Comparison of ENCODE assay signal across 2 cellular contexts in genomic region chr1:10679521-10680220, GRCh38.
TF ChIP-seq lines count a peak whose summit lies in the region.

No MANE protein-coding gene starts in this region.

TF ChIP-seq in WTC11, 78 proteins besides CTCF, POLR2A, EP300 and RAD21 (continued from another document and continues in another):
- TF ChIP-seq ARID4B (CRISPR knock-in tag; IDR thresholded peaks at IDR 0.05; ENCODE audit: borderline replicate concordance) = peak; percentile 44; the same call in 1 of the 2 replicates
- TF ChIP-seq, protein P1, sequence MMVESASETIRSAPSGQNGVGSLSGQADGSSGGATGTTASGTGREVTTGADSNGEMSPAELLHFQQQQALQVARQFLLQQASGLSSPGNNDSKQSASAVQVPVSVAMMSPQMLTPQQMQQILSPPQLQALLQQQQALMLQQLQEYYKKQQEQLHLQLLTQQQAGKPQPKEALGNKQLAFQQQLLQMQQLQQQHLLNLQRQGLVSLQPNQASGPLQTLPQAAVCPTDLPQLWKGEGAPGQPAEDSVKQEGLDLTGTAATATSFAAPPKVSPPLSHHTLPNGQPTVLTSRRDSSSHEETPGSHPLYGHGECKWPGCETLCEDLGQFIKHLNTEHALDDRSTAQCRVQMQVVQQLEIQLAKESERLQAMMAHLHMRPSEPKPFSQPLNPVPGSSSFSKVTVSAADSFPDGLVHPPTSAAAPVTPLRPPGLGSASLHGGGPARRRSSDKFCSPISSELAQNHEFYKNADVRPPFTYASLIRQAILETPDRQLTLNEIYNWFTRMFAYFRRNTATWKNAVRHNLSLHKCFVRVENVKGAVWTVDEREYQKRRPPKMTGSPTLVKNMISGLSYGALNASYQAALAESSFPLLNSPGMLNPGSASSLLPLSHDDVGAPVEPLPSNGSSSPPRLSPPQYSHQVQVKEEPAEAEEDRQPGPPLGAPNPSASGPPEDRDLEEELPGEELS (CRISPR knock-in tag; IDR thresholded peaks at IDR 0.05) = no peak
- TF ChIP-seq SP1 (CRISPR knock-in tag; conservative IDR thresholded peaks at IDR 0.05) = peak; percentile 73
- TF ChIP-seq, protein P2, sequence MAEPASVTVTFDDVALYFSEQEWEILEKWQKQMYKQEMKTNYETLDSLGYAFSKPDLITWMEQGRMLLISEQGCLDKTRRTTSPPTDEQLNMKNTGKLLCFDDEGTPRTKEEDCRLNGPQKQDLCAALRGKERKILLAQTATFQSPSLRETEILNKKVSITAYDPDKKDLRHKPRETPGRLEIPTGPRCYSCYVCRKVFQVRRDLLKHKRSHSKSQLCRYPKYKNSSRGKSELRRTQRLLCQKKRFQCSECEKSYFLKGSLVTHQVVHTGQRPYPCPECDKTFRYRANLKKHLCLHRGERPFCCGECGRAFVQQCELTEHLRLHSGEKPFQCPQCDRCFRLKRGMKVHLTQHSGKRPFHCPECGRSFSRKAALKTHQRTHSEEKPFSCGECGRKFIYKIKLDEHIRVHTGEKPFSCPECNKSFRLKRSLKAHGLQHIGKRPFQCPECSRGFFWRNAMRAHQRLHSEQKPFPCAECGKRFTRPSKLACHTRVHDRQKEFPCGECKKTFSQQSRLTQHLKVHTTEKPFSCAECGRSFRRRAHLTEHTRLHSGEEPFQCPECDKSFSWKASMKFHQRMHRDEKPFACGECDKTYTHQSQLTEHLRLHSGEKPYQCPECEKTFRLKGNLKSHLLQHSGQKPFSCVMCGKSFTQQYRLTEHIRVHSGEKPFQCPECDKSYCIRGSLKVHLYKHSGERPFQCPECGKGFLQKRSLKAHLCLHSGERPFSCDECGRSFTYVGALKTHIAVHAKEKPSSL (CRISPR knock-in tag; conservative IDR thresholded peaks at IDR 0.05) = no peak
- no peak for TF ChIP-seq JAZF1 (CRISPR knock-in tag; IDR thresholded peaks at IDR 0.05)
- TF ChIP-seq, protein P3, sequence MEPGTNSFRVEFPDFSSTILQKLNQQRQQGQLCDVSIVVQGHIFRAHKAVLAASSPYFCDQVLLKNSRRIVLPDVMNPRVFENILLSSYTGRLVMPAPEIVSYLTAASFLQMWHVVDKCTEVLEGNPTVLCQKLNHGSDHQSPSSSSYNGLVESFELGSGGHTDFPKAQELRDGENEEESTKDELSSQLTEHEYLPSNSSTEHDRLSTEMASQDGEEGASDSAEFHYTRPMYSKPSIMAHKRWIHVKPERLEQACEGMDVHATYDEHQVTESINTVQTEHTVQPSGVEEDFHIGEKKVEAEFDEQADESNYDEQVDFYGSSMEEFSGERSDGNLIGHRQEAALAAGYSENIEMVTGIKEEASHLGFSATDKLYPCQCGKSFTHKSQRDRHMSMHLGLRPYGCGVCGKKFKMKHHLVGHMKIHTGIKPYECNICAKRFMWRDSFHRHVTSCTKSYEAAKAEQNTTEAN (CRISPR knock-in tag; IDR thresholded peaks at IDR 0.05) = no peak
- TF ChIP-seq, protein P4, sequence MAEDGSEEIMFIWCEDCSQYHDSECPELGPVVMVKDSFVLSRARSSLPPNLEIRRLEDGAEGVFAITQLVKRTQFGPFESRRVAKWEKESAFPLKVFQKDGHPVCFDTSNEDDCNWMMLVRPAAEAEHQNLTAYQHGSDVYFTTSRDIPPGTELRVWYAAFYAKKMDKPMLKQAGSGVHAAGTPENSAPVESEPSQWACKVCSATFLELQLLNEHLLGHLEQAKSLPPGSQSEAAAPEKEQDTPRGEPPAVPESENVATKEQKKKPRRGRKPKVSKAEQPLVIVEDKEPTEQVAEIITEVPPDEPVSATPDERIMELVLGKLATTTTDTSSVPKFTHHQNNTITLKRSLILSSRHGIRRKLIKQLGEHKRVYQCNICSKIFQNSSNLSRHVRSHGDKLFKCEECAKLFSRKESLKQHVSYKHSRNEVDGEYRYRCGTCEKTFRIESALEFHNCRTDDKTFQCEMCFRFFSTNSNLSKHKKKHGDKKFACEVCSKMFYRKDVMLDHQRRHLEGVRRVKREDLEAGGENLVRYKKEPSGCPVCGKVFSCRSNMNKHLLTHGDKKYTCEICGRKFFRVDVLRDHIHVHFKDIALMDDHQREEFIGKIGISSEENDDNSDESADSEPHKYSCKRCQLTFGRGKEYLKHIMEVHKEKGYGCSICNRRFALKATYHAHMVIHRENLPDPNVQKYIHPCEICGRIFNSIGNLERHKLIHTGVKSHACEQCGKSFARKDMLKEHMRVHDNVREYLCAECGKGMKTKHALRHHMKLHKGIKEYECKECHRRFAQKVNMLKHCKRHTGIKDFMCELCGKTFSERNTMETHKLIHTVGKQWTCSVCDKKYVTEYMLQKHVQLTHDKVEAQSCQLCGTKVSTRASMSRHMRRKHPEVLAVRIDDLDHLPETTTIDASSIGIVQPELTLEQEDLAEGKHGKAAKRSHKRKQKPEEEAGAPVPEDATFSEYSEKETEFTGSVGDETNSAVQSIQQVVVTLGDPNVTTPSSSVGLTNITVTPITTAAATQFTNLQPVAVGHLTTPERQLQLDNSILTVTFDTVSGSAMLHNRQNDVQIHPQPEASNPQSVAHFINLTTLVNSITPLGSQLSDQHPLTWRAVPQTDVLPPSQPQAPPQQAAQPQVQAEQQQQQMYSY (CRISPR knock-in tag; IDR thresholded peaks at IDR 0.05) = peak; percentile 100
- no peak for TF ChIP-seq ELF4 (CRISPR knock-in tag; IDR thresholded peaks at IDR 0.05; ENCODE audit: low read depth)

TF ChIP-seq in HepG2, 621 proteins besides CTCF, POLR2A, EP300 and RAD21 (continued from another document and continues in another):
- TF ChIP-seq PAXIP1 (CRISPR knock-in tag; conservative IDR thresholded peaks at IDR 0.05) (peak; percentile 31; the same call in 1 of the 2 replicates), ZSCAN30 (CRISPR knock-in tag; IDR thresholded peaks at IDR 0.05) (no peak), ZFP91 (CRISPR knock-in tag; IDR thresholded peaks at IDR 0.05; ENCODE audit: borderline replicate concordance) (no peak), SP1 (IDR thresholded peaks at IDR 0.05) (no peak), SP1 (CRISPR knock-in tag; IDR thresholded peaks at IDR 0.05) (no peak), DZIP1 (CRISPR knock-in tag; IDR thresholded peaks at IDR 0.05) (no peak), ZNF580 (CRISPR knock-in tag; IDR thresholded peaks at IDR 0.05; ENCODE audit: borderline replicate concordance, low read depth) (peak; percentile 31; the same call in 1 of the 2 replicates), NCOA2 (CRISPR knock-in tag; IDR thresholded peaks at IDR 0.05) (peak; percentile 46; the same call in 1 of the 2 replicates), CREB1 (IDR thresholded peaks at IDR 0.05) (peak; percentile 38; the same call in 1 of the 2 replicates), CREB1 (CRISPR knock-in tag; IDR thresholded peaks at IDR 0.05) (peak; percentile 78), ZMYM4 (CRISPR knock-in tag; IDR thresholded peaks at IDR 0.05) (peak; percentile 46; the same call in 1 of the 2 replicates), TARDBP (CRISPR knock-in tag; IDR thresholded peaks at IDR 0.05) (peak; percentile 70; the same call in 1 of the 2 replicates), ZFX (CRISPR knock-in tag; IDR thresholded peaks at IDR 0.05; ENCODE audit: low read depth) (peak; percentile 52; the same call in 1 of the 2 replicates), RCOR2 (CRISPR knock-in tag; IDR thresholded peaks at IDR 0.05) (no peak), ETV5 (CRISPR knock-in tag; IDR thresholded peaks at IDR 0.05; ENCODE audit: borderline replicate concordance) (peak; percentile 49; the same call in 1 of the 2 replicates), NFYC (CRISPR knock-in tag; IDR thresholded peaks at IDR 0.05) (peak; percentile 59), ATF3 (CRISPR knock-in tag; IDR thresholded peaks at IDR 0.05) (peak; percentile 40; the same call in 1 of the 2 replicates), ZNF224 (CRISPR knock-in tag; IDR thresholded peaks at IDR 0.05) (no peak)
- TF ChIP-seq, protein P5, sequence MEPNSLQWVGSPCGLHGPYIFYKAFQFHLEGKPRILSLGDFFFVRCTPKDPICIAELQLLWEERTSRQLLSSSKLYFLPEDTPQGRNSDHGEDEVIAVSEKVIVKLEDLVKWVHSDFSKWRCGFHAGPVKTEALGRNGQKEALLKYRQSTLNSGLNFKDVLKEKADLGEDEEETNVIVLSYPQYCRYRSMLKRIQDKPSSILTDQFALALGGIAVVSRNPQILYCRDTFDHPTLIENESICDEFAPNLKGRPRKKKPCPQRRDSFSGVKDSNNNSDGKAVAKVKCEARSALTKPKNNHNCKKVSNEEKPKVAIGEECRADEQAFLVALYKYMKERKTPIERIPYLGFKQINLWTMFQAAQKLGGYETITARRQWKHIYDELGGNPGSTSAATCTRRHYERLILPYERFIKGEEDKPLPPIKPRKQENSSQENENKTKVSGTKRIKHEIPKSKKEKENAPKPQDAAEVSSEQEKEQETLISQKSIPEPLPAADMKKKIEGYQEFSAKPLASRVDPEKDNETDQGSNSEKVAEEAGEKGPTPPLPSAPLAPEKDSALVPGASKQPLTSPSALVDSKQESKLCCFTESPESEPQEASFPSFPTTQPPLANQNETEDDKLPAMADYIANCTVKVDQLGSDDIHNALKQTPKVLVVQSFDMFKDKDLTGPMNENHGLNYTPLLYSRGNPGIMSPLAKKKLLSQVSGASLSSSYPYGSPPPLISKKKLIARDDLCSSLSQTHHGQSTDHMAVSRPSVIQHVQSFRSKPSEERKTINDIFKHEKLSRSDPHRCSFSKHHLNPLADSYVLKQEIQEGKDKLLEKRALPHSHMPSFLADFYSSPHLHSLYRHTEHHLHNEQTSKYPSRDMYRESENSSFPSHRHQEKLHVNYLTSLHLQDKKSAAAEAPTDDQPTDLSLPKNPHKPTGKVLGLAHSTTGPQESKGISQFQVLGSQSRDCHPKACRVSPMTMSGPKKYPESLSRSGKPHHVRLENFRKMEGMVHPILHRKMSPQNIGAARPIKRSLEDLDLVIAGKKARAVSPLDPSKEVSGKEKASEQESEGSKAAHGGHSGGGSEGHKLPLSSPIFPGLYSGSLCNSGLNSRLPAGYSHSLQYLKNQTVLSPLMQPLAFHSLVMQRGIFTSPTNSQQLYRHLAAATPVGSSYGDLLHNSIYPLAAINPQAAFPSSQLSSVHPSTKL (CRISPR knock-in tag; IDR thresholded peaks at IDR 0.05) = 0 out of 2 replicates have a peak, but pooled peaks have one; percentile 14
- TF ChIP-seq, protein P6, sequence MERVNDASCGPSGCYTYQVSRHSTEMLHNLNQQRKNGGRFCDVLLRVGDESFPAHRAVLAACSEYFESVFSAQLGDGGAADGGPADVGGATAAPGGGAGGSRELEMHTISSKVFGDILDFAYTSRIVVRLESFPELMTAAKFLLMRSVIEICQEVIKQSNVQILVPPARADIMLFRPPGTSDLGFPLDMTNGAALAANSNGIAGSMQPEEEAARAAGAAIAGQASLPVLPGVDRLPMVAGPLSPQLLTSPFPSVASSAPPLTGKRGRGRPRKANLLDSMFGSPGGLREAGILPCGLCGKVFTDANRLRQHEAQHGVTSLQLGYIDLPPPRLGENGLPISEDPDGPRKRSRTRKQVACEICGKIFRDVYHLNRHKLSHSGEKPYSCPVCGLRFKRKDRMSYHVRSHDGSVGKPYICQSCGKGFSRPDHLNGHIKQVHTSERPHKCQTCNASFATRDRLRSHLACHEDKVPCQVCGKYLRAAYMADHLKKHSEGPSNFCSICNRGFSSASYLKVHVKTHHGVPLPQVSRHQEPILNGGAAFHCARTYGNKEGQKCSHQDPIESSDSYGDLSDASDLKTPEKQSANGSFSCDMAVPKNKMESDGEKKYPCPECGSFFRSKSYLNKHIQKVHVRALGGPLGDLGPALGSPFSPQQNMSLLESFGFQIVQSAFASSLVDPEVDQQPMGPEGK (CRISPR knock-in tag; IDR thresholded peaks at IDR 0.05) = 0 out of 2 replicates have a peak, but pooled peaks have one; percentile 33
